32 cellular contexts compared by ENCODE assay signal in the genomic region with DNA sequence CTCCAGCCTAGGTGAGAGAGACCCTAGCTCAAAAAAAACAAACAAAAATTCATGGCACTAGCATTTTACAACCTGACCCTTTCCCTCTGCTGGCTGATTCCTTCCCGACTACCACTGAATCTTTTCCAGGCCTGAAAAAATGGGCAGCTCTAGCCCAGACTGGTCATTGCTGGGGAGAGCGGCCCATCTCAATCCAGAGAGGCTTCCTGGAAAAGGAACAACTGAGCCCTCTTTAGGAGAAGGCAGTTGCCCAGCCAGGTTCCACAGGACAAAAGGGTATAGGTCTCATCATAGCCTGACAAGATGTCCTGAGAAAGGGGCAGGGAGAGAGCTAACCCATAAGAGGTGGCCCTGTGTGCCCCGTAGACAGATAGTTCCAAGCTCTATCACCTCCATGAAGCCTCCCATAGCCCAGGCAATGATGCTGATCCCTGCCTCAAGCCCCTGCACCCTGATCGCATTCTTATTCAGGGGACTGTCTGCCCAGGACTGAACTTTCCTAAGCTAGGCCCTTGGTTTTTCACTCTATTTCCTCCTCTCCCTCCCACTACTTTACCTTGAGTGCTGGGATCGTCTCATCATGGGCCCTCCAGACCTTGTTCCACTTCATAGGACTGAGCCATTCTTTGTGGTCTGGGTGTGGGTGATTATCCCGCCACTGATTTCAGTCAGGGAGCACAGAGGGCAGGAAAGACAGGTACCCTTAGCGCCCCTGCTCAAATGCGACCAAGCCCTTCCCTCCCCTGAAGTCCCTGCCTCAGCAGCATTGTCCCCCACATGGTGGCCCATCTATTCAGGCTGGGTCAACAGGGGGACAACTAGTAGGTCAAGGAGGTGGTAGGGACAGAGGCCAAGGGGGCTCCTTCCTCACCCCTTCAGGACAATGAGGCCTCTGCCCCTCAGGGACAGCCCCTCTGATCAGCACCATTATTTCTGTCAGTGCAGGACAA. TPM values are rescaled to one million over a fixed set of nuclear protein-coding genes. Genes with fewer than 3 reads are reported as not detected.
A peak's percentile ranks its signal among the peaks of the same experiment; 100 is the strongest.
DNase-seq lines count a peak whose midpoint lies in the region; FAIRE-seq and TF ChIP-seq lines count a peak whose summit lies in the region.
"Had no signal": no experiment of that assay in that cellular context is flagged by ENCODE, and none has a peak within 500 bp of the region (broad histone marks: within the 10 kb centered on the region; RNA-seq: fewer than 3 reads in every experiment).

No MANE protein-coding gene starts in this region.

- peaks cover 29% of the 10 kb centered on the region for H3K4me1 Mint-ChIP-seq in neural crest cell
- peaks cover 4% of the 10 kb centered on the region for H3K4me1 Mint-ChIP-seq in type B pancreatic cell (ENCODE audit: unreplicated experiment)
- peaks cover 11% of the 10 kb centered on the region for H3K4me1 Mint-ChIP-seq in MCF 10A (ENCODE audit: insufficient read depth, unreplicated experiment)

- no peak overlapping the region for H2BK5ac ChIP-seq in H1 (ENCODE audit: low read depth, low read length)

- no peak overlapping the region for H4K5ac ChIP-seq in H1 (ENCODE audit: insufficient read length, low read depth, low read length)

- H3K36me3 ChIP-seq in H1 (ENCODE audit: control insufficient read depth in 2 of 4, insufficient read depth in 4 of 4, low read length in 3 of 4), result no peaks in the 10 kb centered on the region
- H3K36me3 ChIP-seq: adrenal gland, brain microvascular endothelial cell, MG63, neutrophil, Peyer's patch, upper lobe of left lung had no signal

- TF ChIP-seq POLR2A in H1 (IDR thresholded peaks at IDR 0.05; ENCODE audit: control extremely low read depth in 1 of 2, low read depth in 2 of 2, low read length in 2 of 2) (no peak), GM12892 (IDR thresholded peaks at IDR 0.05; ENCODE audit: low read depth, low read length) (no peak)

- no peak overlapping the region for H2AK5ac ChIP-seq in H1 (ENCODE audit: low read depth, low read length)

- H3K4ac ChIP-seq in H1 (replicated peaks; ENCODE audit: insufficient read length, low read depth, low read length), result no peak overlapping the region

- POLR2A ChIA-PET in H1 (lab: Charles Lee; ENCODE audit: partially characterized antibody), result interaction anchor here (1.3 to 7.3 kb wide), 9 partner anchors 13 to 59 kb away, joined by 3 to 26 read pairs (median 7); no protein-coding TSS in a partner anchor
- POLR2A ChIA-PET in MCF 10A (lab: Yijun Ruan, JAX), result interaction anchor here (0.6 to 1.6 kb wide), 7 partner anchors 29 to 285 kb away, joined by 3 to 5 read pairs (median 3); a partner anchor contains a TSS

- no peaks in the 10 kb centered on the region for H3K9me3 Mint-ChIP-seq in neural crest cell
- H3K9me3 Mint-ChIP-seq in type B pancreatic cell, result no peaks in the 10 kb centered on the region
- H3K9me3 Mint-ChIP-seq in MCF 10A (ENCODE audit: unreplicated experiment), result no peaks in the 10 kb centered on the region
- H3K9me3 Mint-ChIP-seq: activated CD4-positive, alpha-beta T cell treated with anti-CD3 and anti-CD28 coated beads, Interleukin-2, amount 10 ng/mL, durations not matched to agents 7 days and 5 days; activated T-cell treated with anti-CD3 and anti-CD28 coated beads, Interleukin-2, amount 50 U/mL, for 72 hours; HFFc6; stimulated activated naive CD8-positive, alpha-beta T cell treated with anti-CD3 and anti-CD28 coated beads, Interleukin-15, Interleukin-2, amounts not matched to agents 100 ng/mL and 50 ng/mL, for 24 hours had no signal

- H3K36me3 Mint-ChIP-seq in neural crest cell (ENCODE audit: low read depth), result no peaks in the 10 kb centered on the region
- no peaks in the 10 kb centered on the region for H3K36me3 Mint-ChIP-seq in type B pancreatic cell
- no peaks in the 10 kb centered on the region for H3K36me3 Mint-ChIP-seq in MCF 10A (ENCODE audit: insufficient read depth, unreplicated experiment)
- H3K36me3 Mint-ChIP-seq: activated CD8-positive, alpha-beta memory T cell treated with anti-CD3 and anti-CD28 coated beads, Interleukin-2, amount 10 ng/mL, durations not matched to agents 7 days and 5 days had no signal

- H3K23ac ChIP-seq in H1 (ENCODE audit: insufficient read length), result no peak overlapping the region

- no peak overlapping the region for H4K8ac ChIP-seq in H1 (ENCODE audit: extremely low read depth, insufficient read depth, low read length)

- TF ChIP-seq CTCF in H1 (IDR thresholded peaks at IDR 0.05; ENCODE audit: control extremely low read depth in 1 of 3, insufficient read depth in 1 of 3, low read depth in 1 of 3, low read length in 3 of 3) (no peak), neural crest cell (conservative IDR thresholded peaks at IDR 0.05) (no peak), type B pancreatic cell (conservative IDR thresholded peaks at IDR 0.05) (no peak), MCF 10A (IDR thresholded peaks at IDR 0.05; ENCODE audit: unreplicated experiment) (no peak)

- H2AFZ ChIP-seq in H1 (ENCODE audit: low read length), result no peak overlapping the region

- DNase-seq in NCI-H526 treated with DMSO at 0.1 percent for 48 hours (lab: John Stamatoyannopoulos, UW) (peak; percentile 75), H1 (ENCODE audit: low read depth in 1 of 2, low spot score in 2 of 2) (no peak), neural crest cell (ENCODE audit: low read depth, low spot score) (no peak), type B pancreatic cell (ENCODE audit: extremely low spot score, unreplicated experiment) (no peak), NOMO-1 treated with dmso at 0.1 percent for 144 hours (lab: John Stamatoyannopoulos, UW; ENCODE audit: unreplicated experiment) (no peak), GM12892 (ENCODE audit: insufficient read length) (no peak), MCF 10A (ENCODE audit: unreplicated experiment) (no peak)
- DNase-seq: activated CD4-positive, alpha-beta T cell treated with anti-CD3 and anti-CD28 coated beads, Interleukin-2, amount 10 ng/mL, durations not matched to agents 7 days and 5 days; activated CD8-positive, alpha-beta memory T cell treated with anti-CD3 and anti-CD28 coated beads, Interleukin-2, amount 10 ng/mL, durations not matched to agents 7 days and 5 days; activated naive CD4-positive, alpha-beta T cell treated with Interleukin-2 at 50 U/mL for 16 hours; activated T-cell treated with anti-CD3 and anti-CD28 coated beads, Interleukin-2, amount 50 U/mL, for 72 hours; adrenal gland; brain microvascular endothelial cell; Caco-2; effector CD4-positive, alpha-beta T cell; HFFc6; left colon; mammary epithelial cell; MG63; NCI-H1105 treated with DMSO at 0.1 percent for 48 hours; NCI-H2029; NCI-H524 treated with DMSO at 0.1 percent for 48 hours; Peyer's patch; T1000 had no signal

- no peak overlapping the region for H3K14ac ChIP-seq in H1 (ENCODE audit: insufficient read length)

- H3K9me3 ChIP-seq in H1 (ENCODE audit: insufficient read depth in 2 of 2, low read depth in 1 of 2, low read length in 1 of 2), result no peaks in the 10 kb centered on the region
- H3K9me3 ChIP-seq: adrenal gland, Caco-2, MG63, neutrophil, Peyer's patch, upper lobe of left lung had no signal

- WGBS in H1 (ENCODE audit: extremely low coverage in 1 of 2, insufficient coverage in 1 of 2, insufficient read length in 1 of 2, insufficient replicate concordance in 2 of 2, low coverage in 1 of 2, low lambda C conversion rate in 2 of 2, missing lambda C conversion rate in 1 of 2), 2 experiments, result 76% methylated on average over 8 of the region's 8 CpGs; no CpG with 5 or more reads in 1 of the 2 experiments

- H3K56ac ChIP-seq in H1 (replicated peaks; ENCODE audit: insufficient read length, low read depth, low read length), result no peak overlapping the region

- H3K27ac ChIP-seq in H1 (ENCODE audit: low read depth, low read length), result no peak overlapping the region
- H3K27ac ChIP-seq: adrenal gland, brain microvascular endothelial cell, C4-2B, neutrophil, Peyer's patch, upper lobe of left lung had no signal

- H3K4me3 ChIP-seq in H1 (ENCODE audit: extremely low read depth in 1 of 4, insufficient read depth in 2 of 4, low read depth in 3 of 4, low read length in 4 of 4), result peak overlapping the region in 2 of 4 experiments; percentile 30 to 59; a peak in 3 of 8 replicates
- H3K4me3 ChIP-seq: adrenal gland, K562, MG63, upper lobe of left lung had no signal

- BruUV-seq in MCF 10A (replicated peaks; lab: Mats Ljungman, UMichigan), result no TSS peak

- intact Hi-C loops in MCF 10A (cut with micrococcal nuclease), result no loop called here

- H3K27me3 ChIP-seq in H1 (replicated peaks in 1 of 4; ENCODE audit: control insufficient read depth in 3 of 4, extremely low read depth in 1 of 4, insufficient read depth in 3 of 4, low read length in 3 of 4), result peaks cover 14 to 63% (median 55%) of the 10 kb centered on the region in 4 experiments
- H3K27me3 ChIP-seq: MG63 had no signal

- H3K27ac Mint-ChIP-seq in neural crest cell (ENCODE audit: unreplicated experiment) (no peak overlapping the region), type B pancreatic cell (no peak overlapping the region), MCF 10A (ENCODE audit: low read depth, unreplicated experiment) (no peak overlapping the region)
- H3K27ac Mint-ChIP-seq: activated CD4-positive, alpha-beta T cell treated with anti-CD3 and anti-CD28 coated beads, Interleukin-2, amount 10 ng/mL, durations not matched to agents 7 days and 5 days; activated CD8-positive, alpha-beta memory T cell treated with anti-CD3 and anti-CD28 coated beads, Interleukin-2, amount 10 ng/mL, durations not matched to agents 7 days and 5 days; activated T-cell treated with anti-CD3 and anti-CD28 coated beads, Interleukin-2, amount 50 U/mL, for 72 hours; HFFc6; stimulated activated naive CD8-positive, alpha-beta T cell treated with anti-CD3 and anti-CD28 coated beads, Interleukin-15, Interleukin-2, amounts not matched to agents 100 ng/mL and 50 ng/mL, for 24 hours had no signal

- H2BK120ac ChIP-seq in H1 (replicated peaks; ENCODE audit: low read depth, low read length), result no peak overlapping the region

- no peak for TF ChIP-seq RAD21 in H1 (IDR thresholded peaks at IDR 0.05 in 1 of 2, conservative IDR thresholded peaks at IDR 0.05 in 1 of 2; ENCODE audit: low read depth in 2 of 2, low read length in 2 of 2)

- H2BK15ac ChIP-seq in H1 (ENCODE audit: low read length), result peak overlapping the region; percentile 74; the same call in 1 of the 2 replicates

- H3K27me3 Mint-ChIP-seq in neural crest cell (ENCODE audit: low read depth) (peaks cover 78% of the 10 kb centered on the region), type B pancreatic cell (peaks cover 70% of the 10 kb centered on the region), MCF 10A (ENCODE audit: insufficient read depth, unreplicated experiment) (no peaks in the 10 kb centered on the region)

- peaks cover 0 to 35% (median 25%) of the 10 kb centered on the region in 4 experiments; a peak in 6 of 7 replicates for H3K4me1 ChIP-seq in H1 (replicated peaks in 1 of 4; ENCODE audit: control insufficient read depth in 3 of 4, insufficient read depth in 4 of 4, low read length in 3 of 4)
- H3K4me1 ChIP-seq: adrenal gland, Caco-2, Peyer's patch had no signal

- no peaks in the 10 kb centered on the region for H3K79me1 ChIP-seq in H1 (ENCODE audit: low read depth, low read length)

- TF ChIP-seq EP300 in H1 (IDR thresholded peaks at IDR 0.05; ENCODE audit: borderline replicate concordance in 1 of 2, low read depth in 2 of 2, low read length in 2 of 2), result no peak

- no peaks in the 10 kb centered on the region for H4K20me1 ChIP-seq in H1 (replicated peaks in 1 of 2; ENCODE audit: control insufficient read depth in 1 of 2, insufficient read depth in 2 of 2, low read length in 2 of 2)

- H3K9ac ChIP-seq in H1 (replicated peaks in 1 of 4; ENCODE audit: extremely low read depth in 1 of 4, low read depth in 3 of 4, low read length in 3 of 4), result no peak overlapping the region

- H3K18ac ChIP-seq in H1 (ENCODE audit: extremely low read depth, low read length), result no peak overlapping the region

- H3K4me2 ChIP-seq in H1 (ENCODE audit: insufficient read depth in 1 of 2, low read depth in 2 of 2, low read length in 2 of 2), result peak overlapping the region; percentile 57 to 85

- H3K4me3 Mint-ChIP-seq in neural crest cell (peak overlapping the region; percentile 51), type B pancreatic cell (peak overlapping the region; percentile 14), MCF 10A (ENCODE audit: unreplicated experiment) (no peak overlapping the region)
- H3K4me3 Mint-ChIP-seq: activated CD4-positive, alpha-beta T cell treated with anti-CD3 and anti-CD28 coated beads, Interleukin-2, amount 10 ng/mL, durations not matched to agents 7 days and 5 days; activated CD8-positive, alpha-beta memory T cell treated with anti-CD3 and anti-CD28 coated beads, Interleukin-2, amount 10 ng/mL, durations not matched to agents 7 days and 5 days; activated T-cell treated with anti-CD3 and anti-CD28 coated beads, Interleukin-2, amount 50 U/mL, for 72 hours; HFFc6; stimulated activated naive CD8-positive, alpha-beta T cell treated with anti-CD3 and anti-CD28 coated beads, Interleukin-15, Interleukin-2, amounts not matched to agents 100 ng/mL and 50 ng/mL, for 24 hours had no signal

- CTCF ChIA-PET in H1 (lab: Charles Lee; ENCODE audit: partially characterized antibody) (interaction anchor here (1.2 to 26.1 kb wide), 14 partner anchors 10 to 205 kb away, joined by 3 to 574 read pairs (median 60); a partner anchor contains a TSS), MCF 10A (lab: Yijun Ruan, JAX) (interaction anchor here (0.6 to 10.9 kb wide), 29 partner anchors 9 to 1250 kb away, joined by 3 to 452 read pairs (median 17); a partner anchor contains a TSS)

- FAIRE-seq in H1 (lab: Jason Lieb, UNC) (no peak), GM12892 (lab: Jason Lieb, UNC) (no peak)
- FAIRE-seq: K562 had no signal

- H4K91ac ChIP-seq in H1 (replicated peaks; ENCODE audit: insufficient read length, low read length), result no peak overlapping the region

- H2BK12ac ChIP-seq in H1 (ENCODE audit: low read depth, low read length), result peak overlapping the region; percentile 87; the same call in 1 of the 2 replicates

- H3K79me2 ChIP-seq in H1 (ENCODE audit: control insufficient read depth in 1 of 2, insufficient read depth in 2 of 2, low read length in 2 of 2), result no peaks in the 10 kb centered on the region

- peaks cover 4% of the 10 kb centered on the region; the same call in 1 of the 2 replicates for H3K23me2 ChIP-seq in H1 (ENCODE audit: low read depth, low read length)

- no peak overlapping the region for H2BK20ac ChIP-seq in H1 (ENCODE audit: low read length)

RNA-seq across cellular contexts. Expression of a gene that starts 18.2 kb away (rescaled TPM):
- total RNA-seq in H1 (2021; fragmentation: NEBNext Ultra II Directional; extraction: Animal tissue kit (Norgen Biotek cat#: 25700)), result 2.2 and 2.6 TPM in 2 replicates
- polyA plus RNA-seq in H1 (2011; rRNA removed), result 2.7 and 3.1 TPM in 2 replicates
- polyA plus RNA-seq in H1 (2011; cell fraction: cytosol; rRNA removed), result 2.7 TPM
- polyA plus RNA-seq in H1 (2011; cell fraction: nucleus; rRNA removed), result 6.5 TPM
- polyA plus RNA-seq in H1 (2012, experiment 1 of 2), result 1.9 to 2.4 TPM (median 2.1 TPM) in 4 replicates
- 0.92 TPM for polyA plus RNA-seq in H1 (2012, experiment 2 of 2)
- 2.1 TPM for polyA plus RNA-seq in H1 (2013, experiment 1 of 2)
- polyA plus RNA-seq in H1 (2013, experiment 2 of 2), result 1.7 TPM
- 1.2 and 1.5 TPM in 2 replicates for polyA minus RNA-seq in H1 (2011; rRNA and poly(A)+ RNA removed)
- 2.1 TPM for polyA minus RNA-seq in H1 (2011; cell fraction: cytosol; rRNA and poly(A)+ RNA removed)
- 5.1 TPM for polyA minus RNA-seq in H1 (2011; cell fraction: nucleus; rRNA and poly(A)+ RNA removed)
- total RNA-seq in neural crest cell, result not detected in 2 replicates
- 0.17 and 0.88 TPM in 2 replicates for total RNA-seq in type B pancreatic cell (ENCODE audit: low replicate concordance)
- 0.85 TPM for polyA plus RNA-seq in GM12892 (2012; ENCODE audit: missing spikeins)
- not detected in 2 replicates for total RNA-seq in MCF 10A (2022)
- total RNA-seq: activated CD4-positive, alpha-beta T cell treated with anti-CD3 and anti-CD28 coated beads, Interleukin-2, amount 10 ng/mL, durations not matched to agents 7 days and 5 days; activated CD8-positive, alpha-beta memory T cell treated with anti-CD3 and anti-CD28 coated beads, Interleukin-2, amount 10 ng/mL, durations not matched to agents 7 days and 5 days; activated T-cell treated with anti-CD3 and anti-CD28 coated beads, Interleukin-2, amount 50 U/mL, for 72 hours; epithelial cell of proximal tubule; fibroblast of villous mesenchyme; HFFc6; K562; left colon; mammary epithelial cell; pulmonary artery endothelial cell had no signal
- polyA plus RNA-seq: K562, mammary epithelial cell had no signal

RNA-seq across cellular contexts. Expression of a gene that starts 48.9 kb away (rescaled TPM):
- total RNA-seq in H1 (2021; fragmentation: NEBNext Ultra II Directional; extraction: Animal tissue kit (Norgen Biotek cat#: 25700)), result 1.0 and 2.1 TPM in 2 replicates
- 3.3 and 5.0 TPM in 2 replicates for polyA plus RNA-seq in H1 (2011; rRNA removed)
- 1.7 TPM for polyA plus RNA-seq in H1 (2011; cell fraction: cytosol; rRNA removed)
- polyA plus RNA-seq in H1 (2011; cell fraction: nucleus; rRNA removed), result 2.9 TPM
- polyA plus RNA-seq in H1 (2012, experiment 1 of 2), result 1.9 to 4.5 TPM (median 3.7 TPM) in 4 replicates
- polyA plus RNA-seq in H1 (2012, experiment 2 of 2), result 3.0 TPM
- 5.1 TPM for polyA plus RNA-seq in H1 (2013, experiment 1 of 2)
- 4.6 TPM for polyA plus RNA-seq in H1 (2013, experiment 2 of 2)
- 0.85 and 1.9 TPM in 2 replicates for polyA minus RNA-seq in H1 (2011; rRNA and poly(A)+ RNA removed)
- not detected for polyA minus RNA-seq in H1 (2011; cell fraction: cytosol; rRNA and poly(A)+ RNA removed)
- not detected for polyA minus RNA-seq in H1 (2011; cell fraction: nucleus; rRNA and poly(A)+ RNA removed)
- 0.66 and 1.0 TPM in 2 replicates for total RNA-seq in neural crest cell
- 0.63 TPM in 1 of 2 replicates, not detected in the other for total RNA-seq in type B pancreatic cell (ENCODE audit: low replicate concordance)
- polyA plus RNA-seq in GM12892 (2012; ENCODE audit: missing spikeins), result 0.74 TPM
- total RNA-seq in MCF 10A (2022), result 1.8 and 3.6 TPM in 2 replicates
- total RNA-seq: activated CD8-positive, alpha-beta memory T cell treated with anti-CD3 and anti-CD28 coated beads, Interleukin-2, amount 10 ng/mL, durations not matched to agents 7 days and 5 days; fibroblast of villous mesenchyme; left colon; mammary epithelial cell; Peyer's patch; pulmonary artery endothelial cell had no signal

RNA-seq across cellular contexts. Expression of a gene that starts 49.1 kb away (rescaled TPM):
- total RNA-seq in H1 (2021; fragmentation: NEBNext Ultra II Directional; extraction: Animal tissue kit (Norgen Biotek cat#: 25700)), result 471 and 480 TPM in 2 replicates
- polyA plus RNA-seq in H1 (2011; rRNA removed), result 321 and 431 TPM in 2 replicates
- polyA plus RNA-seq in H1 (2011; cell fraction: cytosol; rRNA removed), result 579 TPM
- polyA plus RNA-seq in H1 (2011; cell fraction: nucleus; rRNA removed), result 286 TPM
- polyA plus RNA-seq in H1 (2012, experiment 1 of 2), result 427 to 481 TPM (median 450 TPM) in 4 replicates
- 414 TPM for polyA plus RNA-seq in H1 (2012, experiment 2 of 2)
- polyA plus RNA-seq in H1 (2013, experiment 1 of 2), result 278 TPM
- 275 TPM for polyA plus RNA-seq in H1 (2013, experiment 2 of 2)
- 711 and 916 TPM in 2 replicates for polyA minus RNA-seq in H1 (2011; rRNA and poly(A)+ RNA removed)
- 351 TPM for polyA minus RNA-seq in H1 (2011; cell fraction: cytosol; rRNA and poly(A)+ RNA removed)
- 216 TPM for polyA minus RNA-seq in H1 (2011; cell fraction: nucleus; rRNA and poly(A)+ RNA removed)
- total RNA-seq in neural crest cell (343 and 346 TPM in 2 replicates), type B pancreatic cell (ENCODE audit: low replicate concordance) (209 and 301 TPM in 2 replicates), MCF 10A (2022) (495 and 574 TPM in 2 replicates)
- 252 TPM for polyA plus RNA-seq in GM12892 (2012; ENCODE audit: missing spikeins)
